ENCODE assay signal across 8 cellular contexts in genomic region chr1:206685749-206686485, GRCh38. TPM values are rescaled to one million over a fixed set of nuclear protein-coding genes. Genes with fewer than 3 reads are reported as not detected.
DNase-seq lines count a peak whose midpoint lies in the region; ATAC-seq and TF ChIP-seq lines count a peak whose summit lies in the region.

No MANE protein-coding gene starts in this region.

- H3K4me3 ChIP-seq in AG10803 (ENCODE audit: low read length) (peak overlapping the region; percentile 88), coronary artery (peak overlapping the region; percentile 98)

- H3K27ac ChIP-seq in coronary artery = peak overlapping the region; percentile 98 to 100

- DNase-seq in AG10803 (ENCODE audit: low read depth) (peak; percentile 74), UCSD-AML1 (lab: John Stamatoyannopoulos, UW; ENCODE audit: unreplicated experiment) (peak; percentile 72), coronary artery (ENCODE audit: low spot score) (peak; percentile 89), left lobe of liver (ENCODE audit: low spot score) (peak; percentile 62), GM19240 (ENCODE audit: insufficient read length, low spot score) (no peak)
- peak; percentile 24 for DNase-seq in stimulated activated CD8-positive, alpha-beta memory T cell treated with anti-CD3 and anti-CD28 coated beads, Interleukin-12 subunit alpha, Interleukin-12 subunit beta, amount 100 ng/mL, for 4 hours (ENCODE audit: low read depth)

- in situ Hi-C loops in GM18951 (cut with MboI; ENCODE audit: low sequenced_read_pairs, unreplicated experiment) = no loop called here

- no peak for TF ChIP-seq CTCF in AG10803 (conservative IDR thresholded peaks at IDR 0.05; ENCODE audit: low read length)
- no peak for TF ChIP-seq CTCF in coronary artery (IDR thresholded peaks at IDR 0.05)

- peak; percentile 29 for TF ChIP-seq POLR2A in GM18951 (IDR thresholded peaks at IDR 0.05; ENCODE audit: extremely low read depth, insufficient read depth, insufficient read length)

- TF ChIP-seq RAD21 in Ishikawa (IDR thresholded peaks at IDR 0.05; ENCODE audit: low read depth) = no peak

- peak; percentile 41 for ATAC-seq in left lobe of liver

- TF ChIP-seq EP300 in Ishikawa (IDR thresholded peaks at IDR 0.05; ENCODE audit: borderline replicate concordance) = no peak

TF ChIP-seq in Ishikawa, 13 proteins besides CTCF, POLR2A, EP300 and RAD21:
- TF ChIP-seq TCF12 (IDR thresholded peaks at IDR 0.05; ENCODE audit: low read depth) (no peak), TAF1 (IDR thresholded peaks at IDR 0.05; ENCODE audit: low read depth) (peak; percentile 45; the same call in 1 of the 2 replicates), ZBTB7A (IDR thresholded peaks at IDR 0.05; ENCODE audit: low read depth) (peak; percentile 86), MAX (IDR thresholded peaks at IDR 0.05) (peak; percentile 23; the same call in 1 of the 2 replicates), EGR1 (IDR thresholded peaks at IDR 0.05) (peak; percentile 80), CREB1 (IDR thresholded peaks at IDR 0.05; ENCODE audit: low read depth) (no peak), TEAD4 (IDR thresholded peaks at IDR 0.05) (peak; percentile 68)
- TF ChIP-seq, protein P1, sequence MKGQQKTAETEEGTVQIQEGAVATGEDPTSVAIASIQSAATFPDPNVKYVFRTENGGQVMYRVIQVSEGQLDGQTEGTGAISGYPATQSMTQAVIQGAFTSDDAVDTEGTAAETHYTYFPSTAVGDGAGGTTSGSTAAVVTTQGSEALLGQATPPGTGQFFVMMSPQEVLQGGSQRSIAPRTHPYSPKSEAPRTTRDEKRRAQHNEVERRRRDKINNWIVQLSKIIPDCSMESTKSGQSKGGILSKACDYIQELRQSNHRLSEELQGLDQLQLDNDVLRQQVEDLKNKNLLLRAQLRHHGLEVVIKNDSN (IDR thresholded peaks at IDR 0.05) = no peak
- TF ChIP-seq, protein P2, sequence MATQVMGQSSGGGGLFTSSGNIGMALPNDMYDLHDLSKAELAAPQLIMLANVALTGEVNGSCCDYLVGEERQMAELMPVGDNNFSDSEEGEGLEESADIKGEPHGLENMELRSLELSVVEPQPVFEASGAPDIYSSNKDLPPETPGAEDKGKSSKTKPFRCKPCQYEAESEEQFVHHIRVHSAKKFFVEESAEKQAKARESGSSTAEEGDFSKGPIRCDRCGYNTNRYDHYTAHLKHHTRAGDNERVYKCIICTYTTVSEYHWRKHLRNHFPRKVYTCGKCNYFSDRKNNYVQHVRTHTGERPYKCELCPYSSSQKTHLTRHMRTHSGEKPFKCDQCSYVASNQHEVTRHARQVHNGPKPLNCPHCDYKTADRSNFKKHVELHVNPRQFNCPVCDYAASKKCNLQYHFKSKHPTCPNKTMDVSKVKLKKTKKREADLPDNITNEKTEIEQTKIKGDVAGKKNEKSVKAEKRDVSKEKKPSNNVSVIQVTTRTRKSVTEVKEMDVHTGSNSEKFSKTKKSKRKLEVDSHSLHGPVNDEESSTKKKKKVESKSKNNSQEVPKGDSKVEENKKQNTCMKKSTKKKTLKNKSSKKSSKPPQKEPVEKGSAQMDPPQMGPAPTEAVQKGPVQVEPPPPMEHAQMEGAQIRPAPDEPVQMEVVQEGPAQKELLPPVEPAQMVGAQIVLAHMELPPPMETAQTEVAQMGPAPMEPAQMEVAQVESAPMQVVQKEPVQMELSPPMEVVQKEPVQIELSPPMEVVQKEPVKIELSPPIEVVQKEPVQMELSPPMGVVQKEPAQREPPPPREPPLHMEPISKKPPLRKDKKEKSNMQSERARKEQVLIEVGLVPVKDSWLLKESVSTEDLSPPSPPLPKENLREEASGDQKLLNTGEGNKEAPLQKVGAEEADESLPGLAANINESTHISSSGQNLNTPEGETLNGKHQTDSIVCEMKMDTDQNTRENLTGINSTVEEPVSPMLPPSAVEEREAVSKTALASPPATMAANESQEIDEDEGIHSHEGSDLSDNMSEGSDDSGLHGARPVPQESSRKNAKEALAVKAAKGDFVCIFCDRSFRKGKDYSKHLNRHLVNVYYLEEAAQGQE (IDR thresholded peaks at IDR 0.05; ENCODE audit: low read depth) = no peak

RNA-seq across cellular contexts. Expression of gene MAPKAPK2, which starts 1.2 kb away (rescaled TPM):
- 41.0 TPM for total RNA-seq in left lobe of liver

RNA-seq across cellular contexts. Expression of gene DYRK3, which starts 50.6 kb away (rescaled TPM):
- 4.4 TPM for total RNA-seq in left lobe of liver
